Comparison of ENCODE assay signal across 8 cellular contexts in genomic region chr12:31325524-31325875, GRCh38. TPM values are rescaled to one million over a fixed set of nuclear protein-coding genes. Genes with fewer than 3 reads are reported as not detected.
DNase-seq lines count a peak whose midpoint lies in the region; ATAC-seq, FAIRE-seq and TF ChIP-seq lines count a peak whose summit lies in the region.

No MANE protein-coding gene starts in this region.

- TF ChIP-seq CTCF in AG04449 (IDR thresholded peaks at IDR 0.05; ENCODE audit: insufficient read depth, low read length, missing control alignments) (no peak), fibroblast of pulmonary artery (IDR thresholded peaks at IDR 0.05; ENCODE audit: low read length, missing control alignments) (no peak), pancreas (IDR thresholded peaks at IDR 0.05) (no peak)

- peak overlapping the region; percentile 97 for H3K4me2 ChIP-seq in GM23248 (ENCODE audit: unreplicated experiment)

- 2% methylated on average over 36 of the region's 36 CpGs for WGBS in GM23248 (ENCODE audit: low coverage in 1 of 2, low lambda C conversion rate in 2 of 2, missing lambda C conversion rate in 2 of 2), 2 experiments
- WGBS in pancreas, 2 donors, result 1% methylated on average over 36 of the region's 36 CpGs

- no peaks in the 10 kb centered on the region for H4K20me1 ChIP-seq in GM23248 (ENCODE audit: insufficient read depth)

- DNase-seq in AG04449 (ENCODE audit: low read depth, low spot score) (no peak), GM23248 (no peak), fibroblast of pulmonary artery (ENCODE audit: low read depth) (no peak), pancreas (peak in 5 of 6 donors; percentile 17 to 74 (median 43)), foreskin melanocyte (no peak), mucosa of gallbladder (ENCODE audit: low spot score) (no peak)
- peak; percentile 48 for DNase-seq in activated CD4-positive, alpha-beta memory T cell treated with anti-CD3 and anti-CD28 coated beads for 36 hours

- H3K4me3 ChIP-seq in AG04449 (ENCODE audit: low read depth, low read length) (peak overlapping the region; percentile 88), GM23248 (peak overlapping the region; percentile 98), fibroblast of pulmonary artery (replicated peaks; ENCODE audit: low read depth, low read length) (peak overlapping the region; percentile 95), pancreas (peak overlapping the region; percentile 68 to 87 (median 78))

- peak overlapping the region; percentile 85 for H3K9ac ChIP-seq in GM23248

- peaks cover 27% of the 10 kb centered on the region for H3K36me3 Mint-ChIP-seq in activated CD4-positive, alpha-beta memory T cell treated with anti-CD3 and anti-CD28 coated beads for 36 hours

- H3K4me1 ChIP-seq in GM23248 (ENCODE audit: insufficient read depth) (no peaks in the 10 kb centered on the region), pancreas (peaks cover 0 to 24% (median 20%) of the 10 kb centered on the region in 3 donors)

- CTCF ChIA-PET in AG04449 (lab: Yijun Ruan, JAX), result interaction anchor here (1.2 kb wide), 1 partner anchor 54 kb away, joined by 4 read pairs; no protein-coding TSS in a partner anchor
- CTCF ChIA-PET in activated CD4-positive, alpha-beta memory T cell treated with anti-CD3 and anti-CD28 coated beads for 36 hours (lab: Charles Lee), result interaction anchor here (0.7 to 1.0 kb wide), 2 partner anchors 11 to 327 kb away, joined by 3 to 5 read pairs; no protein-coding TSS in a partner anchor

- peak overlapping the region; percentile 100 for H3K4me3 Mint-ChIP-seq in activated CD4-positive, alpha-beta memory T cell treated with anti-CD3 and anti-CD28 coated beads for 36 hours

- H3K27ac Mint-ChIP-seq in activated CD4-positive, alpha-beta memory T cell treated with anti-CD3 and anti-CD28 coated beads for 36 hours, result peak overlapping the region; percentile 99

- ATAC-seq in pancreas (peak; percentile 4 to 19 (median 11)), GM19328 (IDR thresholded peaks at IDR 0.05; ENCODE audit: unreplicated experiment) (no peak)

- no peak for FAIRE-seq in pancreas (lab: Jason Lieb, UNC)

- no peaks in the 10 kb centered on the region for H3K36me3 ChIP-seq in GM23248 (ENCODE audit: low read depth)
- H3K36me3 ChIP-seq in pancreas, result no peaks in the 10 kb centered on the region

- H3K9me3 Mint-ChIP-seq in activated CD4-positive, alpha-beta memory T cell treated with anti-CD3 and anti-CD28 coated beads for 36 hours, result no peaks in the 10 kb centered on the region

- H3K4me1 Mint-ChIP-seq in activated CD4-positive, alpha-beta memory T cell treated with anti-CD3 and anti-CD28 coated beads for 36 hours (ENCODE audit: low read depth), result peaks cover 29% of the 10 kb centered on the region

- in situ Hi-C loops in GM23248 (cut with MboI), result no loop called here

- intact Hi-C loops in activated CD4-positive, alpha-beta memory T cell treated with anti-CD3 and anti-CD28 coated beads for 36 hours (cut with micrococcal nuclease), result loop anchor here (10.0 kb wide), 3 partner anchors 809 to 1941 kb away; partner anchors contain the start of genes DNM1L and ERGIC2
- intact Hi-C loops in pancreas (cut with DNase I), result no loop called here

- POLR2A ChIA-PET in AG04449 (lab: Yijun Ruan, JAX), result no interaction called here
- POLR2A ChIA-PET in activated CD4-positive, alpha-beta memory T cell treated with anti-CD3 and anti-CD28 coated beads for 36 hours (lab: Charles Lee), result interaction anchor here (1.0 kb wide), 2 partner anchors 39 to 1430 kb away, joined by 3 to 4 read pairs; partner anchors contain the start of gene YARS2

- H2AFZ ChIP-seq in GM23248, result peak overlapping the region; percentile 98

- peaks cover 2% of the 10 kb centered on the region for H3K27me3 Mint-ChIP-seq in activated CD4-positive, alpha-beta memory T cell treated with anti-CD3 and anti-CD28 coated beads for 36 hours

- H3K9me2 ChIP-seq in GM23248 (ENCODE audit: insufficient read depth), result no peaks in the 10 kb centered on the region

- H3K79me2 ChIP-seq in GM23248 (ENCODE audit: insufficient read depth), result peaks cover 34% of the 10 kb centered on the region

- H3K27ac ChIP-seq in GM23248, result peak overlapping the region; percentile 44
- peak overlapping the region; percentile 84 to 98 (median 96) for H3K27ac ChIP-seq in pancreas

- H3F3A ChIP-seq in GM23248 (ENCODE audit: insufficient read depth), result peaks cover 15% of the 10 kb centered on the region; the same call in 1 of the 2 replicates

- H3K9me3 ChIP-seq in GM23248 (ENCODE audit: low read depth) (no peaks in the 10 kb centered on the region), pancreas (no peaks in the 10 kb centered on the region)

- H3K27me3 ChIP-seq in GM23248 (replicated peaks; ENCODE audit: insufficient read depth) (peaks cover 10% of the 10 kb centered on the region; the same call in 1 of the 2 replicates), pancreas (no peaks in the 10 kb centered on the region)

RNA-seq across cellular contexts. Expression of gene SINHCAF, which starts 0.5 kb away (rescaled TPM):
- 8.7 and 10.4 TPM in 2 replicates for total RNA-seq in GM23248 (2014; rRNA removed; shearing (Covaris generic))
- polyA plus RNA-seq in GM23248 (2016; fragmentation: Nextera tagmentation; extraction: Ambion mirVana) (14.4 and 14.7 TPM in 2 replicates), pancreas (10 to 100 TPM in 1 of 2 donors, 1 to 10 TPM in 1; 9.0 to 22.7 TPM)
- 100 to 1,000 TPM; 181 to 186 TPM for total RNA-seq in activated CD4-positive, alpha-beta memory T cell treated with anti-CD3 and anti-CD28 coated beads for 36 hours
- total RNA-seq in pancreas (10 to 100 TPM; 16.5 to 43.1 (median 27.0) TPM), mucosa of gallbladder (73.3 TPM)

Comparison
In these comparisons a context has a peak if more than half of its experiments do, and no peak if none do; other contexts are left out.
1. DNase-seq: peak in activated CD4-positive, alpha-beta memory T cell treated with anti-CD3 and anti-CD28 coated beads for 36 hours (single experiment) and pancreas (5 of 6); none in AG04449 (single experiment), GM23248 (single experiment), fibroblast of pulmonary artery (single experiment), foreskin melanocyte (single experiment) and mucosa of gallbladder (single experiment).
2. Peak in every context shown above with its lines, with median percentiles within 50 percentile points of each other: H3K4me3 ChIP-seq.